In genomic region chr5:140107312-140108092, GRCh38 we compare ENCODE assay signal across 1 cellular context.
TF ChIP-seq lines count a peak whose summit lies in the region.

No MANE protein-coding gene starts in this region.

TF ChIP-seq in HepG2, 621 proteins besides CTCF, POLR2A, EP300 and RAD21 (continues in another document):
- TF ChIP-seq, protein P1, sequence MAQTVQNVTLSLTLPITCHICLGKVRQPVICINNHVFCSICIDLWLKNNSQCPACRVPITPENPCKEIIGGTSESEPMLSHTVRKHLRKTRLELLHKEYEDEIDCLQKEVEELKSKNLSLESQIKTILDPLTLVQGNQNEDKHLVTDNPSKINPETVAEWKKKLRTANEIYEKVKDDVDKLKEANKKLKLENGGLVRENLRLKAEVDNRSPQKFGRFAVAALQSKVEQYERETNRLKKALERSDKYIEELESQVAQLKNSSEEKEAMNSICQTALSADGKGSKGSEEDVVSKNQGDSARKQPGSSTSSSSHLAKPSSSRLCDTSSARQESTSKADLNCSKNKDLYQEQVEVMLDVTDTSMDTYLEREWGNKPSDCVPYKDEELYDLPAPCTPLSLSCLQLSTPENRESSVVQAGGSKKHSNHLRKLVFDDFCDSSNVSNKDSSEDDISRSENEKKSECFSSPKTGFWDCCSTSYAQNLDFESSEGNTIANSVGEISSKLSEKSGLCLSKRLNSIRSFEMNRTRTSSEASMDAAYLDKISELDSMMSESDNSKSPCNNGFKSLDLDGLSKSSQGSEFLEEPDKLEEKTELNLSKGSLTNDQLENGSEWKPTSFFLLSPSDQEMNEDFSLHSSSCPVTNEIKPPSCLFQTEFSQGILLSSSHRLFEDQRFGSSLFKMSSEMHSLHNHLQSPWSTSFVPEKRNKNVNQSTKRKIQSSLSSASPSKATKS (CRISPR knock-in tag; IDR thresholded peaks at IDR 0.05): no peak
- TF ChIP-seq, protein P2, sequence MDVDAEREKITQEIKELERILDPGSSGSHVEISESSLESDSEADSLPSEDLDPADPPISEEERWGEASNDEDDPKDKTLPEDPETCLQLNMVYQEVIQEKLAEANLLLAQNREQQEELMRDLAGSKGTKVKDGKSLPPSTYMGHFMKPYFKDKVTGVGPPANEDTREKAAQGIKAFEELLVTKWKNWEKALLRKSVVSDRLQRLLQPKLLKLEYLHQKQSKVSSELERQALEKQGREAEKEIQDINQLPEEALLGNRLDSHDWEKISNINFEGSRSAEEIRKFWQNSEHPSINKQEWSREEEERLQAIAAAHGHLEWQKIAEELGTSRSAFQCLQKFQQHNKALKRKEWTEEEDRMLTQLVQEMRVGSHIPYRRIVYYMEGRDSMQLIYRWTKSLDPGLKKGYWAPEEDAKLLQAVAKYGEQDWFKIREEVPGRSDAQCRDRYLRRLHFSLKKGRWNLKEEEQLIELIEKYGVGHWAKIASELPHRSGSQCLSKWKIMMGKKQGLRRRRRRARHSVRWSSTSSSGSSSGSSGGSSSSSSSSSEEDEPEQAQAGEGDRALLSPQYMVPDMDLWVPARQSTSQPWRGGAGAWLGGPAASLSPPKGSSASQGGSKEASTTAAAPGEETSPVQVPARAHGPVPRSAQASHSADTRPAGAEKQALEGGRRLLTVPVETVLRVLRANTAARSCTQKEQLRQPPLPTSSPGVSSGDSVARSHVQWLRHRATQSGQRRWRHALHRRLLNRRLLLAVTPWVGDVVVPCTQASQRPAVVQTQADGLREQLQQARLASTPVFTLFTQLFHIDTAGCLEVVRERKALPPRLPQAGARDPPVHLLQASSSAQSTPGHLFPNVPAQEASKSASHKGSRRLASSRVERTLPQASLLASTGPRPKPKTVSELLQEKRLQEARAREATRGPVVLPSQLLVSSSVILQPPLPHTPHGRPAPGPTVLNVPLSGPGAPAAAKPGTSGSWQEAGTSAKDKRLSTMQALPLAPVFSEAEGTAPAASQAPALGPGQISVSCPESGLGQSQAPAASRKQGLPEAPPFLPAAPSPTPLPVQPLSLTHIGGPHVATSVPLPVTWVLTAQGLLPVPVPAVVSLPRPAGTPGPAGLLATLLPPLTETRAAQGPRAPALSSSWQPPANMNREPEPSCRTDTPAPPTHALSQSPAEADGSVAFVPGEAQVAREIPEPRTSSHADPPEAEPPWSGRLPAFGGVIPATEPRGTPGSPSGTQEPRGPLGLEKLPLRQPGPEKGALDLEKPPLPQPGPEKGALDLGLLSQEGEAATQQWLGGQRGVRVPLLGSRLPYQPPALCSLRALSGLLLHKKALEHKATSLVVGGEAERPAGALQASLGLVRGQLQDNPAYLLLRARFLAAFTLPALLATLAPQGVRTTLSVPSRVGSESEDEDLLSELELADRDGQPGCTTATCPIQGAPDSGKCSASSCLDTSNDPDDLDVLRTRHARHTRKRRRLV (CRISPR knock-in tag; IDR thresholded peaks at IDR 0.05): no peak
- peak; percentile 79; the same call in 1 of the 2 replicates for TF ChIP-seq ATF2 (CRISPR knock-in tag; IDR thresholded peaks at IDR 0.05)
- peak; percentile 39; the same call in 1 of the 2 replicates for TF ChIP-seq ZNF124 (CRISPR knock-in tag; IDR thresholded peaks at IDR 0.05)
- TF ChIP-seq SMAD3 (CRISPR knock-in tag; IDR thresholded peaks at IDR 0.05): no peak
- TF ChIP-seq POLR2AphosphoS5 (IDR thresholded peaks at IDR 0.05; ENCODE audit: low read depth, low read length): peak; percentile 77
- TF ChIP-seq GABPA (IDR thresholded peaks at IDR 0.05; ENCODE audit: low read depth, low read length): no peak
- TF ChIP-seq GABPA (CRISPR knock-in tag; IDR thresholded peaks at IDR 0.05; ENCODE audit: low read depth): no peak
- TF ChIP-seq CHCHD3 (CRISPR knock-in tag; IDR thresholded peaks at IDR 0.05): peak; percentile 45; the same call in 1 of the 2 replicates
- TF ChIP-seq, protein P3, sequence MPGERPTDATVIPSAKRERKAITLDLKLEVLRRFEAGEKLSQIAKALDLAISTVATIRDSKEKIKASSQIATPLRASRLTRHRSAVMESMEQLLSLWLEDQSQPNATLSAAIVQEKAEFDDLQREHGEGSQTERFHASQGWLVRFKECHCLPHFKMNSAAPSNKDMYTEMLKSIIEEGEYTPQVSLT (CRISPR knock-in tag; IDR thresholded peaks at IDR 0.05; ENCODE audit: borderline replicate concordance, low read depth): peak; percentile 48; the same call in 1 of the 2 replicates
- TF ChIP-seq ZFP1 (CRISPR knock-in tag; IDR thresholded peaks at IDR 0.05): no peak; the same call in 1 of the 2 replicates
- TF ChIP-seq ZNF780A (CRISPR knock-in tag; IDR thresholded peaks at IDR 0.05): 0 out of 2 replicates have a peak, but pooled peaks have one; percentile 50
- TF ChIP-seq, protein P4, sequence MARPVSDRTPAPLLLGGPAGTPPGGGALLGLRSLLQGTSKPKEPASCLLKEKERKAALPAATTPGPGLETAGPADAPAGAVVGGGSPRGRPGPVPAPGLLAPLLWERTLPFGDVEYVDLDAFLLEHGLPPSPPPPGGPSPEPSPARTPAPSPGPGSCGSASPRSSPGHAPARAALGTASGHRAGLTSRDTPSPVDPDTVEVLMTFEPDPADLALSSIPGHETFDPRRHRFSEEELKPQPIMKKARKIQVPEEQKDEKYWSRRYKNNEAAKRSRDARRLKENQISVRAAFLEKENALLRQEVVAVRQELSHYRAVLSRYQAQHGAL (CRISPR knock-in tag; IDR thresholded peaks at IDR 0.05; ENCODE audit: not compliant biosample characterization): no peak
- TF ChIP-seq KLF12 (CRISPR knock-in tag; IDR thresholded peaks at IDR 0.05; ENCODE audit: borderline replicate concordance): peak; percentile 88
- peak; percentile 88 for TF ChIP-seq E2F1 (CRISPR knock-in tag; IDR thresholded peaks at IDR 0.05)
- peak; percentile 47 for TF ChIP-seq MIER3 (CRISPR knock-in tag; IDR thresholded peaks at IDR 0.05; ENCODE audit: borderline replicate concordance)
- no peak for TF ChIP-seq ZNF839 (CRISPR knock-in tag; IDR thresholded peaks at IDR 0.05; ENCODE audit: borderline replicate concordance)
- peak; percentile 63; the same call in 1 of the 2 replicates for TF ChIP-seq HMG20B (CRISPR knock-in tag; conservative IDR thresholded peaks at IDR 0.05)
- TF ChIP-seq DR1 (CRISPR knock-in tag; IDR thresholded peaks at IDR 0.05): peak; percentile 84
- TF ChIP-seq, protein P5, sequence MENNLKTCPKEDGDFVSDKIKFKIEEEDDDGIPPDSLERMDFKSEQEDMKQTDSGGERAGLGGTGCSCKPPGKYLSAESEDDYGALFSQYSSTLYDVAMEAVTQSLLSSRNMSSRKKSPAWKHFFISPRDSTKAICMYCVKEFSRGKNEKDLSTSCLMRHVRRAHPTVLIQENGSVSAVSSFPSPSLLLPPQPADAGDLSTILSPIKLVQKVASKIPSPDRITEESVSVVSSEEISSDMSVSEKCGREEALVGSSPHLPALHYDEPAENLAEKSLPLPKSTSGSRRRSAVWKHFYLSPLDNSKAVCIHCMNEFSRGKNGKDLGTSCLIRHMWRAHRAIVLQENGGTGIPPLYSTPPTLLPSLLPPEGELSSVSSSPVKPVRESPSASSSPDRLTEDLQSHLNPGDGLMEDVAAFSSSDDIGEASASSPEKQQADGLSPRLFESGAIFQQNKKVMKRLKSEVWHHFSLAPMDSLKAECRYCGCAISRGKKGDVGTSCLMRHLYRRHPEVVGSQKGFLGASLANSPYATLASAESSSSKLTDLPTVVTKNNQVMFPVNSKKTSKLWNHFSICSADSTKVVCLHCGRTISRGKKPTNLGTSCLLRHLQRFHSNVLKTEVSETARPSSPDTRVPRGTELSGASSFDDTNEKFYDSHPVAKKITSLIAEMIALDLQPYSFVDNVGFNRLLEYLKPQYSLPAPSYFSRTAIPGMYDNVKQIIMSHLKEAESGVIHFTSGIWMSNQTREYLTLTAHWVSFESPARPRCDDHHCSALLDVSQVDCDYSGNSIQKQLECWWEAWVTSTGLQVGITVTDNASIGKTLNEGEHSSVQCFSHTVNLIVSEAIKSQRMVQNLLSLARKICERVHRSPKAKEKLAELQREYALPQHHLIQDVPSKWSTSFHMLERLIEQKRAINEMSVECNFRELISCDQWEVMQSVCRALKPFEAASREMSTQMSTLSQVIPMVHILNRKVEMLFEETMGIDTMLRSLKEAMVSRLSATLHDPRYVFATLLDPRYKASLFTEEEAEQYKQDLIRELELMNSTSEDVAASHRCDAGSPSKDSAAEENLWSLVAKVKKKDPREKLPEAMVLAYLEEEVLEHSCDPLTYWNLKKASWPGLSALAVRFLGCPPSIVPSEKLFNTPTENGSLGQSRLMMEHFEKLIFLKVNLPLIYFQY (CRISPR knock-in tag; IDR thresholded peaks at IDR 0.05; ENCODE audit: borderline replicate concordance): peak; percentile 39; the same call in 1 of the 2 replicates
- no peak for TF ChIP-seq ZNF234 (CRISPR knock-in tag; conservative IDR thresholded peaks at IDR 0.05)
- TF ChIP-seq ZUFSP (CRISPR knock-in tag; IDR thresholded peaks at IDR 0.05; ENCODE audit: borderline replicate concordance): no peak
- TF ChIP-seq, protein P6, sequence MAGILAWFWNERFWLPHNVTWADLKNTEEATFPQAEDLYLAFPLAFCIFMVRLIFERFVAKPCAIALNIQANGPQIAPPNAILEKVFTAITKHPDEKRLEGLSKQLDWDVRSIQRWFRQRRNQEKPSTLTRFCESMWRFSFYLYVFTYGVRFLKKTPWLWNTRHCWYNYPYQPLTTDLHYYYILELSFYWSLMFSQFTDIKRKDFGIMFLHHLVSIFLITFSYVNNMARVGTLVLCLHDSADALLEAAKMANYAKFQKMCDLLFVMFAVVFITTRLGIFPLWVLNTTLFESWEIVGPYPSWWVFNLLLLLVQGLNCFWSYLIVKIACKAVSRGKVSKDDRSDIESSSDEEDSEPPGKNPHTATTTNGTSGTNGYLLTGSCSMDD (CRISPR knock-in tag; IDR thresholded peaks at IDR 0.05): no peak
- TF ChIP-seq FOXJ3 (CRISPR knock-in tag; IDR thresholded peaks at IDR 0.05; ENCODE audit: borderline replicate concordance): peak; percentile 61; the same call in 1 of the 2 replicates
- no peak for TF ChIP-seq ZNF3 (CRISPR knock-in tag; IDR thresholded peaks at IDR 0.05)
- peak; percentile 91; the same call in 1 of the 2 replicates for TF ChIP-seq ZFP90 (CRISPR knock-in tag; IDR thresholded peaks at IDR 0.05; ENCODE audit: borderline replicate concordance)
- TF ChIP-seq MNT (IDR thresholded peaks at IDR 0.05): no peak
- peak; percentile 91 for TF ChIP-seq ZNF605 (CRISPR knock-in tag; IDR thresholded peaks at IDR 0.05)
- no peak for TF ChIP-seq JUNB (CRISPR knock-in tag; IDR thresholded peaks at IDR 0.05; ENCODE audit: borderline replicate concordance)
- TF ChIP-seq, protein P7, sequence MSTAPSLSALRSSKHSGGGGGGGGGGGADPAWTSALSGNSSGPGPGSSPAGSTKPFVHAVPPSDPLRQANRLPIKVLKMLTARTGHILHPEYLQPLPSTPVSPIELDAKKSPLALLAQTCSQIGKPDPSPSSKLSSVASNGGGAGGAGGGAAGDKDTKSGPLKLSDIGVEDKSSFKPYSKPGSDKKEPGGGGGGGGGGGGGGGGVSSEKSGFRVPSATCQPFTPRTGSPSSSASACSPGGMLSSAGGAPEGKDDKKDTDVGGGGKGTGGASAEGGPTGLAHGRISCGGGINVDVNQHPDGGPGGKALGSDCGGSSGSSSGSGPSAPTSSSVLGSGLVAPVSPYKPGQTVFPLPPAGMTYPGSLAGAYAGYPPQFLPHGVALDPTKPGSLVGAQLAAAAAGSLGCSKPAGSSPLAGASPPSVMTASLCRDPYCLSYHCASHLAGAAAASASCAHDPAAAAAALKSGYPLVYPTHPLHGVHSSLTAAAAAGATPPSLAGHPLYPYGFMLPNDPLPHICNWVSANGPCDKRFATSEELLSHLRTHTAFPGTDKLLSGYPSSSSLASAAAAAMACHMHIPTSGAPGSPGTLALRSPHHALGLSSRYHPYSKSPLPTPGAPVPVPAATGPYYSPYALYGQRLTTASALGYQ (CRISPR knock-in tag; IDR thresholded peaks at IDR 0.05): peak; percentile 85
